ENCODE assay signal across 1 cellular context in genomic region chr19:10850631-10851030, GRCh38.
TF ChIP-seq lines count a peak whose summit lies in the region.

No MANE protein-coding gene starts in this region.

TF ChIP-seq in K562, 482 proteins besides CTCF, POLR2A, EP300 and RAD21:
- peak; percentile 48 for TF ChIP-seq CHD4 (IDR thresholded peaks at IDR 0.05; ENCODE audit: insufficient read depth, insufficient replicate concordance, low read depth, low read length, poor library complexity, severe bottlenecking)
- TF ChIP-seq CEBPZ (IDR thresholded peaks at IDR 0.05; ENCODE audit: borderline replicate concordance, low read depth, low read length), result no peak
- TF ChIP-seq ZNF224 (CRISPR knock-in tag; IDR thresholded peaks at IDR 0.05), result no peak
- no peak for TF ChIP-seq OTX1 (CRISPR knock-in tag; IDR thresholded peaks at IDR 0.05)
- TF ChIP-seq KDM1A (IDR thresholded peaks at IDR 0.05), result peak in 1 of 2 experiments; percentile 51; a peak in 1 of 4 replicates
- no peak for TF ChIP-seq MEF2A (IDR thresholded peaks at IDR 0.05; ENCODE audit: control insufficient read depth, low read depth, low read length)
- no peak for TF ChIP-seq TARDBP (IDR thresholded peaks at IDR 0.05)
- no peak for TF ChIP-seq IFI16 (CRISPR knock-in tag; IDR thresholded peaks at IDR 0.05)
- peak; percentile 77 for TF ChIP-seq RBM25 (IDR thresholded peaks at IDR 0.05; ENCODE audit: low read depth, low read length, severe bottlenecking)
- no peak for TF ChIP-seq SNRNP70 (optimal IDR thresholded peaks at IDR 0.05; ENCODE audit: low read depth, low read length)
- TF ChIP-seq IRF9 (tag; IDR thresholded peaks at IDR 0.05), result no peak
- TF ChIP-seq TRIM25 (IDR thresholded peaks at IDR 0.05; ENCODE audit: borderline replicate concordance), result no peak
- TF ChIP-seq NR1H2 (CRISPR knock-in tag; IDR thresholded peaks at IDR 0.05), result no peak
- peak; percentile 57; the same call in 1 of the 2 replicates for TF ChIP-seq ADNP (tag; IDR thresholded peaks at IDR 0.05)
- no peak for TF ChIP-seq ZNF695 (CRISPR knock-in tag; IDR thresholded peaks at IDR 0.05)
- TF ChIP-seq POLR2AphosphoS5 (IDR thresholded peaks at IDR 0.05; ENCODE audit: control insufficient read depth, insufficient read depth, low read depth, low read length), result no peak
- peak; percentile 92 for TF ChIP-seq BCOR (IDR thresholded peaks at IDR 0.05)
- no peak for TF ChIP-seq ZZZ3 (IDR thresholded peaks at IDR 0.05)
- TF ChIP-seq EWSR1 (IDR thresholded peaks at IDR 0.05; ENCODE audit: borderline replicate concordance, low read depth, partially characterized antibody), result no peak
- no peak for TF ChIP-seq ZNF217 (CRISPR knock-in tag; IDR thresholded peaks at IDR 0.05)
